Comparison of ENCODE assay signal across 8 cellular contexts in genomic region chr11:65454696-65455456, GRCh38. TPM values are rescaled to one million over a fixed set of nuclear protein-coding genes. Genes with fewer than 3 reads are reported as not detected.
DNase-seq lines count a peak whose midpoint lies in the region; ATAC-seq and TF ChIP-seq lines count a peak whose summit lies in the region.

No MANE protein-coding gene starts in this region.

- WGBS in IMR-90 (ENCODE audit: extremely low coverage in 2 of 2, insufficient read length in 1 of 2), 2 experiments, result 16% methylated on average over 8 of the region's 47 CpGs; no CpG with 5 or more reads in 1 of the 2 experiments
- WGBS in trophoblast cell (ENCODE audit: extremely low coverage, insufficient coverage, insufficient read length), result no CpG with 5 or more reads among the region's 47 CpGs
- 2 to 4% methylated on average over 34 to 47 of the region's 47 CpGs for WGBS in tibial nerve, 2 donors

- H3K79me2 ChIP-seq in trophoblast cell (ENCODE audit: control insufficient read depth, insufficient read depth, low read length, poor library complexity), result peaks cover 3% of the 10 kb centered on the region

- peaks cover 6% of the 10 kb centered on the region; the same call in 1 of the 2 replicates for H3K9me1 ChIP-seq in IMR-90 (ENCODE audit: insufficient read depth, low read length)

- intact Hi-C loops in IMR-90 (cut with micrococcal nuclease), result loop anchor here (2.0 kb wide), 1 partner anchor 54 kb away; no protein-coding TSS in a partner anchor
- intact Hi-C loops in head of caudate nucleus (cut with DNase I), result no loop called here

- H4K12ac ChIP-seq in trophoblast cell (ENCODE audit: low read depth, low read length), result peak overlapping the region; percentile 37

- H2BK5ac ChIP-seq in IMR-90 (ENCODE audit: low read depth, low read length, poor library complexity, severe bottlenecking) (peak overlapping the region; percentile 85), trophoblast cell (ENCODE audit: low read depth, low read length, poor library complexity) (peak overlapping the region; percentile 23)

- H3K36me3 ChIP-seq in IMR-90 (ENCODE audit: control insufficient read depth, insufficient read depth, low read length) (no peaks in the 10 kb centered on the region), SJSA1 (no peaks in the 10 kb centered on the region), trophoblast cell (ENCODE audit: control insufficient read depth in 1 of 2, insufficient read depth in 2 of 2, low read length in 2 of 2) (no peaks in the 10 kb centered on the region), tibial nerve (no peaks in the 10 kb centered on the region)

- H3K27me3 ChIP-seq in IMR-90 (ENCODE audit: control insufficient read depth, insufficient read depth, low read length) (no peaks in the 10 kb centered on the region), SJSA1 (replicated peaks) (no peaks in the 10 kb centered on the region), trophoblast cell (ENCODE audit: insufficient read depth, low read length) (no peaks in the 10 kb centered on the region), tibial nerve (no peaks in the 10 kb centered on the region)

- H3K27ac ChIP-seq in IMR-90 (ENCODE audit: insufficient read depth, low read length) (peak overlapping the region; percentile 83), SJSA1 (peak overlapping the region; percentile 64), trophoblast cell (ENCODE audit: low read depth, low read length) (peak overlapping the region; percentile 42), tibial nerve (peak overlapping the region; percentile 79 to 95 (median 90))

- peak overlapping the region; percentile 71 for H2BK20ac ChIP-seq in IMR-90 (ENCODE audit: low read depth, low read length)

- peak; percentile 78 for DNase-seq in DMS114 treated with DMSO at 0.1 percent for 48 hours (lab: John Stamatoyannopoulos, UW; ENCODE audit: unreplicated experiment)
- DNase-seq in IMR-90, result peak; percentile 74
- DNase-seq in SJSA1 (ENCODE audit: low read depth in 1 of 2, low spot score in 2 of 2), result peak; percentile 97 to 99
- DNase-seq in head of caudate nucleus, result peak; percentile 82 to 96 (median 91)
- DNase-seq in trophoblast cell, result peak; percentile 80 to 84
- DNase-seq in tibial nerve (ENCODE audit: low spot score in 2 of 2), result peak; percentile 88 to 89

- H2AFZ ChIP-seq in IMR-90 (replicated peaks; ENCODE audit: low read length, poor library complexity) (peak overlapping the region; percentile 92), trophoblast cell (ENCODE audit: insufficient read depth, low read length, poor library complexity) (peak overlapping the region; percentile 72)

- peaks cover 29% of the 10 kb centered on the region for H3K4me1 Mint-ChIP-seq in activated naive CD4-positive, alpha-beta T cell treated with anti-CD3 and anti-CD28 coated beads, Interleukin-2, amount 50 U/mL, for 24 hours

- peak overlapping the region; percentile 61 for H3K4me3 ChIP-seq in IMR-90 (ENCODE audit: insufficient read depth, low read depth, low read length)
- peak overlapping the region; percentile 47 for H3K4me3 ChIP-seq in SJSA1
- H3K4me3 ChIP-seq in trophoblast cell (ENCODE audit: low read depth, low read length), result peak overlapping the region; percentile 15
- H3K4me3 ChIP-seq in tibial nerve, result peak overlapping the region; percentile 35 to 64 (median 53)

- H4K8ac ChIP-seq in IMR-90 (ENCODE audit: low read depth in 2 of 2, low read length in 2 of 2) (peak overlapping the region; percentile 32 to 93), trophoblast cell (ENCODE audit: low read depth, low read length) (peak overlapping the region; percentile 69)

- in situ Hi-C loops in IMR-90 (cut with MboI; ENCODE audit: low sequenced_read_pairs), result no loop called here

- H3K36me3 Mint-ChIP-seq in activated naive CD4-positive, alpha-beta T cell treated with anti-CD3 and anti-CD28 coated beads, Interleukin-2, amount 50 U/mL, for 24 hours, result no peaks in the 10 kb centered on the region

- H3K14ac ChIP-seq in IMR-90 (replicated peaks; ENCODE audit: low read depth, low read length) (peak overlapping the region; percentile 96), trophoblast cell (ENCODE audit: low read length) (peak overlapping the region; percentile 32)

- no peaks in the 10 kb centered on the region for H3K9me3 ChIP-seq in IMR-90 (ENCODE audit: control insufficient read depth, insufficient read depth, low read length)
- H3K9me3 ChIP-seq in SJSA1 (replicated peaks), result no peaks in the 10 kb centered on the region
- peaks cover 3% of the 10 kb centered on the region for H3K9me3 ChIP-seq in trophoblast cell (ENCODE audit: insufficient read depth, low read depth, low read length)
- H3K9me3 ChIP-seq in tibial nerve, result no peaks in the 10 kb centered on the region

- H2BK15ac ChIP-seq in IMR-90 (ENCODE audit: low read depth, low read length), result peak overlapping the region; percentile 61; the same call in 2 of the 3 replicates

- peak overlapping the region; percentile 80 for H3K18ac ChIP-seq in IMR-90 (ENCODE audit: low read depth, low read length)
- peak overlapping the region; percentile 62 for H3K18ac ChIP-seq in trophoblast cell (ENCODE audit: low read length)

- H3K4me3 Mint-ChIP-seq in activated naive CD4-positive, alpha-beta T cell treated with anti-CD3 and anti-CD28 coated beads, Interleukin-2, amount 50 U/mL, for 24 hours, result peak overlapping the region; percentile 91

- CTCF ChIA-PET in IMR-90 (lab: Yijun Ruan, JAX), result no interaction called here

- ATAC-seq in GM21360 (IDR thresholded peaks at IDR 0.05; ENCODE audit: unreplicated experiment) (peak; percentile 71), IMR-90 (ENCODE audit: low read depth) (peak; percentile 94)

- H2AK5ac ChIP-seq in IMR-90 (ENCODE audit: low read depth, low read length) (peak overlapping the region; percentile 88), trophoblast cell (ENCODE audit: low read length) (no peak overlapping the region)

- H3K4me2 ChIP-seq in IMR-90 (ENCODE audit: low read depth, low read length), result peak overlapping the region; percentile 97
- H3K4me2 ChIP-seq in trophoblast cell (ENCODE audit: low read length), result peak overlapping the region; percentile 66

- peak overlapping the region; percentile 95 for H2AK9ac ChIP-seq in IMR-90 (replicated peaks; ENCODE audit: low read depth, low read length, poor library complexity)

- TSS peak; percentile 96 for BruUV-seq in IMR-90 (replicated peaks; lab: Mats Ljungman, UMichigan)

- H3K79me1 ChIP-seq in IMR-90 (ENCODE audit: low read depth in 1 of 2, low read length in 2 of 2) (peaks cover 5 to 43% of the 10 kb centered on the region in 2 experiments; a peak in 3 of 4 replicates), trophoblast cell (ENCODE audit: low read length) (peaks cover 7% of the 10 kb centered on the region)

- peak overlapping the region; percentile 96 for H3K4ac ChIP-seq in IMR-90 (ENCODE audit: low read depth, low read length)
- H3K4ac ChIP-seq in trophoblast cell (ENCODE audit: low read depth, low read length), result no peak overlapping the region

- H3K27me3 Mint-ChIP-seq in activated naive CD4-positive, alpha-beta T cell treated with anti-CD3 and anti-CD28 coated beads, Interleukin-2, amount 50 U/mL, for 24 hours, result no peaks in the 10 kb centered on the region

- no peaks in the 10 kb centered on the region for H3K9me3 Mint-ChIP-seq in activated naive CD4-positive, alpha-beta T cell treated with anti-CD3 and anti-CD28 coated beads, Interleukin-2, amount 50 U/mL, for 24 hours

- H4K91ac ChIP-seq in IMR-90 (ENCODE audit: insufficient read depth, low read depth, low read length), result peak overlapping the region; percentile 77
- H4K91ac ChIP-seq in trophoblast cell (ENCODE audit: low read depth, low read length), result peak overlapping the region; percentile 72

- H3K9ac ChIP-seq in IMR-90 (ENCODE audit: low read depth, low read length) (peak overlapping the region; percentile 81), trophoblast cell (ENCODE audit: low read length) (no peak overlapping the region)

- dilution Hi-C loops in IMR-90 (cut with HindIII; ENCODE audit: low sequenced_read_pairs, unreplicated experiment), result no loop called here

- H4K5ac ChIP-seq in IMR-90 (ENCODE audit: low read depth, low read length), result peak overlapping the region; percentile 78

- H2BK120ac ChIP-seq in IMR-90 (ENCODE audit: low read depth, low read length) (peak overlapping the region; percentile 86), trophoblast cell (ENCODE audit: insufficient read depth, low read length, poor library complexity) (peak overlapping the region; percentile 28)

- peak overlapping the region; percentile 29 for H2BK12ac ChIP-seq in trophoblast cell (ENCODE audit: low read length)

- POLR2A ChIA-PET in IMR-90 (lab: Charles Lee; ENCODE audit: unreplicated experiment), result interaction anchor here (0.5 to 1.0 kb wide), 5 partner anchors 34 to 61 kb away, joined by 3 to 9 read pairs (median 3); partner anchors contain the start of gene MALAT1

- H3K4me1 ChIP-seq in IMR-90 (ENCODE audit: control insufficient read depth, insufficient read depth, low read length) (peaks cover 10% of the 10 kb centered on the region; the same call in 1 of the 2 replicates), SJSA1 (replicated peaks) (peaks cover 32% of the 10 kb centered on the region), trophoblast cell (ENCODE audit: control insufficient read depth in 1 of 2, insufficient read depth in 2 of 2, low read length in 2 of 2) (peaks cover 0 to 3% of the 10 kb centered on the region in 2 experiments), tibial nerve (peaks cover 0 to 40% (median 14%) of the 10 kb centered on the region in 4 donors)

- peak; percentile 95 to 97 for TF ChIP-seq EP300 in tibial nerve (IDR thresholded peaks at IDR 0.05)

- peak overlapping the region; percentile 95 for H3K27ac Mint-ChIP-seq in activated naive CD4-positive, alpha-beta T cell treated with anti-CD3 and anti-CD28 coated beads, Interleukin-2, amount 50 U/mL, for 24 hours

- peak overlapping the region; percentile 97 for H3K23ac ChIP-seq in IMR-90 (ENCODE audit: low read depth, low read length)
- no peak overlapping the region for H3K23ac ChIP-seq in trophoblast cell (ENCODE audit: low read length)

- TF ChIP-seq POLR2A in IMR-90 (IDR thresholded peaks at IDR 0.05; ENCODE audit: low read depth, low read length), result peak; percentile 86
- TF ChIP-seq POLR2A in tibial nerve (IDR thresholded peaks at IDR 0.05), result peak; percentile 82 to 95

- TF ChIP-seq CTCF in IMR-90 (conservative IDR thresholded peaks at IDR 0.05; ENCODE audit: low read depth, low read length) (peak; percentile 14; the same call in 1 of the 2 replicates), tibial nerve (IDR thresholded peaks at IDR 0.05) (peak in 2 of 5 experiments; percentile 12 to 48)

- H3K56ac ChIP-seq in IMR-90 (ENCODE audit: extremely low read depth, insufficient read depth, low read length), result peak overlapping the region; percentile 72

- H4K20me1 ChIP-seq in IMR-90 (ENCODE audit: insufficient read depth, low read length), result peaks cover 11% of the 10 kb centered on the region

- no peak for TF ChIP-seq RAD21 in IMR-90 (IDR thresholded peaks at IDR 0.05; ENCODE audit: low read length)

RNA-seq across cellular contexts. Expression of gene NEAT1, which starts 32.3 kb away (rescaled TPM):
- total RNA-seq in IMR-90 (2012; rRNA removed) (30.1 and 38.0 TPM in 2 replicates), tibial nerve (100 to 1,000 TPM; 427 to 571 (median 461) TPM)
- polyA plus RNA-seq in IMR-90 (2012; rRNA removed), result 56.3 and 114 TPM in 2 replicates
- polyA plus RNA-seq in IMR-90 (2012; cell fraction: cytosol; rRNA removed), result 12.5 and 21.1 TPM in 2 replicates
- 237 and 1,050 TPM in 2 replicates for polyA plus RNA-seq in IMR-90 (2012; cell fraction: nucleus; rRNA removed; ENCODE audit: low replicate concordance)
- 6.9 and 12.1 TPM in 2 replicates for total RNA-seq in SJSA1 (2014; rRNA removed; shearing (Covaris generic))
- polyA plus RNA-seq in trophoblast cell (2013), result 11.1 and 12.7 TPM in 2 replicates

RNA-seq across cellular contexts. Expression of gene MALAT1, which starts 44.0 kb away (rescaled TPM):
- total RNA-seq in IMR-90 (2012; rRNA removed) (3,569 and 5,244 TPM in 2 replicates), tibial nerve (over 10,000 TPM; 20,649 to 23,532 (median 22,230) TPM)
- polyA plus RNA-seq in IMR-90 (2012; rRNA removed), result 430 and 636 TPM in 2 replicates
- 4.7 and 16.7 TPM in 2 replicates for polyA plus RNA-seq in IMR-90 (2012; cell fraction: cytosol; rRNA removed)
- polyA plus RNA-seq in IMR-90 (2012; cell fraction: nucleus; rRNA removed; ENCODE audit: low replicate concordance), result 481 and 5,232 TPM in 2 replicates
- 1,620 and 2,210 TPM in 2 replicates for total RNA-seq in SJSA1 (2014; rRNA removed; shearing (Covaris generic))
- polyA plus RNA-seq in trophoblast cell (2013), result 597 and 615 TPM in 2 replicates

Comparison
In these comparisons a context has a peak if more than half of its experiments do, and no peak if none do; other contexts are left out.
1. Peak in every context shown above with its lines: DNase-seq, ATAC-seq, H3K4me3 ChIP-seq and H3K27ac ChIP-seq.
2. RNA of gene NEAT1, which starts 32.3 kb away (total RNA-seq): 427 to 571 TPM in tibial nerve; 30.1 to 38.0 TPM in IMR-90 and 6.9 to 12.1 TPM in SJSA1; every median in the first group is over 10 times any median in the second.